In the genomic region with DNA sequence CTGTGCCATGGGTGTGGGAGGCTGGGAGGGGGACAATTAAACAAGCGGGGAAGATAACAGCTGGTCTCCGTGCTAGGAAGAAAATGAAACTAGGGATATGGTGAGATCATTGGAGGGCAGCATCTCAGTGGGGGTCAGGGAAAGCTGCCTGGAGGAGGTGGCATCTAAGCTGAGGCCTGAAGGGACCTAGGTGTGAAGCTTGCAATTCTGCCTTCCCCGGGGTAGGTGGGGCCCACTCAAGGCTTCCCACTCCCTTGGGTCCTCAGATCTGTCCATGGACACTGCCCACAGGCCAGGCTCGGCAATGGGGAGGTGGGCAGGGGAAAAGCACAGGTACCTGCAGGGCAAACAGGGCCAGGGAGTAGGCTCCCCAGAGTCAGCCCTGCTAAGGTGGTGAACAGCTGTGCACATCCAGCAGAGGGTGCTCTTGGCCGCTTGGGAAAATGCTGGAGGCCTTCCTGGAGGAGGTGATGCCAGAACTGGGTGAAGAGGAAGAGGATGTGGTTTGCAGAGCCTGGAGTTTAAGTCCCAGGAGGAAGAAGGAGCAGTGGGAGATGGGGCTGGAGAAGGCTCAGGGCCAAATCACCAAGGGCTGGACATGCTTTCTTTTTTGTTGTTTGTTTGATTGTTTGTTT, we compare ENCODE assay signal across 11 cellular contexts. TPM values are rescaled to one million over a fixed set of nuclear protein-coding genes. Genes with fewer than 3 reads are reported as not detected.
DNase-seq lines count a peak whose midpoint lies in the region; ATAC-seq, FAIRE-seq and TF ChIP-seq lines count a peak whose summit lies in the region.
"Had no signal": no experiment of that assay in that cellular context is flagged by ENCODE, and none has a peak within 500 bp of the region (broad histone marks: within the 10 kb centered on the region; RNA-seq: fewer than 3 reads in every experiment).

No MANE protein-coding gene starts in this region.

- DNase-seq in CD1c-positive myeloid dendritic cell (ENCODE audit: extremely low spot score), result peak; percentile 12
- peak; percentile 67 for DNase-seq in GM13976 (ENCODE audit: low spot score)
- no peak for DNase-seq in PC-3
- DNase-seq in keratinocyte (ENCODE audit: low read depth, low spot score), result no peak
- DNase-seq in DMS79 treated with DMSO at 0.1 percent for 48 hours (lab: John Stamatoyannopoulos, UW), result no peak
- no peak for DNase-seq in effector CD8-positive, alpha-beta T cell (lab: John Stamatoyannopoulos, UW)
- DNase-seq: cerebellar nuclear complex, DMS153, gastrocnemius medialis had no signal

- no peaks in the 10 kb centered on the region for H3F3A ChIP-seq in PC-3 (ENCODE audit: low read length, unreplicated experiment)

- H3K4me2 ChIP-seq in PC-3 (ENCODE audit: low read length) (no peak overlapping the region), keratinocyte (ENCODE audit: control insufficient read depth, extremely low read depth, insufficient read depth, low read depth, low read length) (no peak overlapping the region)

- H4K20me1 ChIP-seq in PC-3 (ENCODE audit: low read length) (no peaks in the 10 kb centered on the region), keratinocyte (ENCODE audit: control insufficient read depth, extremely low read depth, insufficient read depth, low read length) (no peaks in the 10 kb centered on the region)

- intact Hi-C loops in PC-3 (cut with micrococcal nuclease), result no loop called here

- H3K36me3 ChIP-seq in PC-3 (ENCODE audit: low read depth, low read length) (no peaks in the 10 kb centered on the region), keratinocyte (ENCODE audit: control insufficient read depth in 2 of 2, extremely low read depth in 1 of 2, insufficient read depth in 2 of 2, low read length in 2 of 2) (no peaks in the 10 kb centered on the region)
- H3K36me3 ChIP-seq: gastrocnemius medialis had no signal

- H3K9me1 ChIP-seq in keratinocyte (ENCODE audit: control insufficient read depth, extremely low read depth, insufficient read depth, low read length), result no peaks in the 10 kb centered on the region

- H3K9ac ChIP-seq in PC-3 (ENCODE audit: low read length), result no peak overlapping the region
- H3K9ac ChIP-seq in keratinocyte (ENCODE audit: control insufficient read depth, extremely low read depth, insufficient read depth, low read length), result no peak overlapping the region

- no TSS peak for BruUV-seq in PC-3 (replicated peaks; lab: Mats Ljungman, UMichigan)

- no peaks in the 10 kb centered on the region for H3K9me2 ChIP-seq in PC-3 (replicated peaks; ENCODE audit: low read length)

- H2AFZ ChIP-seq in PC-3 (ENCODE audit: low read length) (no peak overlapping the region), keratinocyte (ENCODE audit: control insufficient read depth, low read length) (no peak overlapping the region)

- H3K27ac ChIP-seq in PC-3 (ENCODE audit: low read length) (no peak overlapping the region), keratinocyte (ENCODE audit: control insufficient read depth, insufficient read depth, low read length) (no peak overlapping the region)
- H3K27ac ChIP-seq: gastrocnemius medialis had no signal

- dilution Hi-C loops in keratinocyte (cut with MboI; ENCODE audit: extremely low pct_ligation_motif_present, low sequenced_read_pairs), result no loop called here

- FAIRE-seq in keratinocyte (lab: Jason Lieb, UNC), result no peak

- H3K4me1 ChIP-seq in PC-3 (ENCODE audit: insufficient read depth, low read length), result no peaks in the 10 kb centered on the region
- no peaks in the 10 kb centered on the region for H3K4me1 ChIP-seq in keratinocyte (ENCODE audit: control insufficient read depth, extremely low read depth, insufficient read depth, low read length)
- H3K4me1 ChIP-seq: gastrocnemius medialis had no signal

- in situ Hi-C loops in GM13976 (cut with MboI; ENCODE audit: low sequenced_read_pairs, unreplicated experiment), result no loop called here

- H3K4me3 ChIP-seq in PC-3 (ENCODE audit: low read length) (no peak overlapping the region), keratinocyte (ENCODE audit: control insufficient read depth in 2 of 3, extremely low read depth in 1 of 3, insufficient read depth in 2 of 3, low read depth in 1 of 3, low read length in 3 of 3) (no peak overlapping the region)
- H3K4me3 ChIP-seq: gastrocnemius medialis had no signal

- CTCF ChIA-PET in PC-3 (lab: Charles Lee), result no interaction called here

- H3K9me3 ChIP-seq in PC-3 (ENCODE audit: low read length), result no peaks in the 10 kb centered on the region
- no peaks in the 10 kb centered on the region for H3K9me3 ChIP-seq in keratinocyte (ENCODE audit: control insufficient read depth, low read depth, low read length)
- H3K9me3 ChIP-seq: gastrocnemius medialis had no signal

- no peak for ATAC-seq in PC-3
- no peak for ATAC-seq in HG03457 (IDR thresholded peaks at IDR 0.05; ENCODE audit: unreplicated experiment)
- no peak for ATAC-seq in HG02678 (IDR thresholded peaks at IDR 0.05; ENCODE audit: unreplicated experiment)
- ATAC-seq: gastrocnemius medialis had no signal

- peak; percentile 25 for TF ChIP-seq CTCF in GM13976 (IDR thresholded peaks at IDR 0.05; ENCODE audit: borderline replicate concordance, control extremely low read depth, extremely low read depth, insufficient read depth, missing control alignments)
- TF ChIP-seq CTCF in PC-3 (conservative IDR thresholded peaks at IDR 0.05; ENCODE audit: low read depth, low read length), result peak; percentile 37
- peak; percentile 29 to 50 (median 31) for TF ChIP-seq CTCF in keratinocyte (optimal IDR thresholded peaks at IDR 0.05 in 1 of 3, IDR thresholded peaks at IDR 0.05 in 1 of 3, conservative IDR thresholded peaks at IDR 0.05 in 1 of 3; ENCODE audit: extremely low read depth in 1 of 3, insufficient read depth in 2 of 3, low read length in 3 of 3)

- POLR2A ChIA-PET in PC-3 (lab: Charles Lee; ENCODE audit: unreplicated experiment), result no interaction called here

- H3K79me2 ChIP-seq in PC-3 (ENCODE audit: low read length), result no peaks in the 10 kb centered on the region
- no peaks in the 10 kb centered on the region for H3K79me2 ChIP-seq in keratinocyte (ENCODE audit: control insufficient read depth, insufficient read depth, low read length)

- H3K27me3 ChIP-seq in PC-3 (ENCODE audit: low read length) (no peaks in the 10 kb centered on the region), keratinocyte (ENCODE audit: control insufficient read depth, extremely low read depth, insufficient read depth, low read length) (peaks cover 5% of the 10 kb centered on the region)
- H3K27me3 ChIP-seq: gastrocnemius medialis had no signal

RNA-seq across cellular contexts. Expression of a gene that starts 25.7 kb away (rescaled TPM):
- total RNA-seq in PC-3 (2014; rRNA removed), result 10.0 and 10.9 TPM in 2 replicates
- polyA plus RNA-seq in keratinocyte, result 10.0 to 11.2 TPM (median 10.1 TPM) in 3 replicates
- 2.1 TPM for polyA plus RNA-seq in keratinocyte (2011; ENCODE audit: low read depth)
- polyA plus RNA-seq in keratinocyte (2011; cell fraction: cytosol; rRNA removed), result 10.5 and 11.2 TPM in 2 replicates
- polyA plus RNA-seq in keratinocyte (2011; cell fraction: nucleus; rRNA removed), result 13.2 and 13.8 TPM in 2 replicates
- 7.5 and 8.3 TPM in 2 replicates for polyA plus RNA-seq in keratinocyte (2012; ENCODE audit: low replicate concordance)
- 5.6 to 7.7 TPM (median 6.9 TPM) in 3 replicates for polyA minus RNA-seq in keratinocyte
- polyA minus RNA-seq in keratinocyte (2011; cell fraction: cytosol; rRNA and poly(A)+ RNA removed), result 5.0 TPM
- polyA minus RNA-seq in keratinocyte (2011; cell fraction: nucleus; rRNA and poly(A)+ RNA removed), result 1.9 and 3.2 TPM in 2 replicates

Comparison
In these comparisons a context has a peak if more than half of its experiments do, and no peak if none do; other contexts are left out.
1. DNase-seq: peak in CD1c-positive myeloid dendritic cell (single experiment) and GM13976 (single experiment); none in PC-3 (single experiment), keratinocyte (single experiment), DMS79 treated with DMSO at 0.1 percent for 48 hours (single experiment) and effector CD8-positive, alpha-beta T cell (single experiment).
2. Peak in every context shown above with its lines, with median percentiles within 50 percentile points of each other: CTCF ChIP-seq.